In the genomic region with DNA sequence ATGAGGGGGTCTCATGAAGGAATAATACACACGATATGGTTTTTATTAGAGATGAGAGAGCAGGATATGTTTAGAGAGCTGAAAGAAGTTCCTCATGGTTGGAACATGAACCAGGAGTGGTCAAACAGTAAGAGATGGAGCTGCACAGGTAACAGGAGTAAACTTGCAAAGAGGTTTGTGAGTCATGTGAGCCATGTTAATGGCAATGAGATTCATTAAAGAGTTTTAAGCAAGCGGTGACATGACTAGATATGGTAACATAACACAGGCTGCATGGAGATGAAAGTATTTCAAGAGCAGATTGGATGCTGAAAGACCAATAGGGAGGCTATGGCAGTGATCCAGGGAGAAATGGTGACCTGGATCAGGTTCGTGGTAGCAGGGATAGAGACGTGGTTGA, we compare ENCODE assay signal across 17 cellular contexts.
"Had no signal": no experiment of that assay in that cellular context is flagged by ENCODE, and none has a peak within 500 bp of the region (broad histone marks: within the 10 kb centered on the region; RNA-seq: fewer than 3 reads in every experiment).

No MANE protein-coding gene starts in this region.

- H3K9ac ChIP-seq: parathyroid adenoma had no signal

- DNase-seq: activated CD4-positive, alpha-beta T cell treated with anti-CD3 and anti-CD28 coated beads, Interleukin-2, amount 50 U/mL, for 1 hour; activated effector memory CD4-positive, alpha-beta T cell treated with Interleukin-2 at 50 U/mL for 16 hours; activated T-cell treated with anti-CD3 and anti-CD28 coated beads, Interleukin-2, amount 50 U/mL, for 1 hour; caudate nucleus; foreskin fibroblast; glutamatergic neuron; hypothalamus; left ventricle myocardium inferior; mucosa of descending colon; naive thymus-derived CD4-positive, alpha-beta T cell; stimulated activated CD4-positive, alpha-beta T cell treated with anti-CD3 and anti-CD28 coated beads, Interleukin-1b, Interleukin-23, amount 100 ng/mL, for 48 hours; stomach; T-helper 9 cell; testis; upper lobe of left lung had no signal

- H3K27me3 ChIP-seq: stomach, testis, upper lobe of left lung had no signal

- H3K36me3 ChIP-seq: left ventricle myocardium inferior, stomach, upper lobe of left lung had no signal

- H3K27ac ChIP-seq: left ventricle myocardium inferior, parathyroid adenoma, stomach, testis, upper lobe of left lung had no signal

- ATAC-seq: activated naive CD4-positive, alpha-beta T cell treated with anti-CD3 and anti-CD28 coated beads, Interleukin-2, amount 50 U/mL, for 72 hours; mucosa of descending colon; naive thymus-derived CD4-positive, alpha-beta T cell had no signal

- H2AFZ ChIP-seq: parathyroid adenoma had no signal

- H3K4me3 ChIP-seq: left ventricle myocardium inferior, mucosa of descending colon, stomach, testis, upper lobe of left lung had no signal

- H3K9me3 ChIP-seq: left ventricle myocardium inferior, mucosa of descending colon, stomach, testis, upper lobe of left lung had no signal

- H3K4me1 ChIP-seq: testis, upper lobe of left lung had no signal
